ENCODE assay signal across 8 cellular contexts in genomic region chr1:234611153-234611798, GRCh38. TPM values are rescaled to one million over a fixed set of nuclear protein-coding genes. Genes with fewer than 3 reads are reported as not detected.
DNase-seq lines count a peak whose midpoint lies in the region; ATAC-seq, FAIRE-seq and TF ChIP-seq lines count a peak whose summit lies in the region.

No MANE protein-coding gene starts in this region.

- H4K20me1 ChIP-seq in GM12878 (ENCODE audit: control insufficient read depth, insufficient read depth) = no peaks in the 10 kb centered on the region

- no peak; the same call in 1 of the 2 replicates for TF ChIP-seq POLR2A in GM12878 (IDR thresholded peaks at IDR 0.05; ENCODE audit: low read depth, low read length)

- peak; percentile 57 for FAIRE-seq in GM12878 (lab: Jason Lieb, UNC)

- TF ChIP-seq CTCF in GM10248 (IDR thresholded peaks at IDR 0.05; ENCODE audit: control extremely low read depth, extremely low read depth, low read depth, missing control alignments) = peak; percentile 5
- no peak; the same call in 1 of the 2 replicates for TF ChIP-seq CTCF in Panc1 (IDR thresholded peaks at IDR 0.05)
- peak in 1 of 3 experiments; percentile 29; a peak in 2 of 6 replicates for TF ChIP-seq CTCF in GM12878 (IDR thresholded peaks at IDR 0.05 in 2 of 3, conservative IDR thresholded peaks at IDR 0.05 in 1 of 3; ENCODE audit: control insufficient read depth in 2 of 3, extremely low read depth in 1 of 3, insufficient read depth in 1 of 3, low read depth in 3 of 3, low read length in 3 of 3)

- SMC1A ChIA-PET in GM12878 (lab: Charles Lee; ENCODE audit: uncharacterized antibody, unreplicated experiment) = interaction anchor here (0.6 to 7.7 kb wide), 40 partner anchors 10 to 472 kb away, joined by 3 to 137 read pairs (median 5); no protein-coding TSS in a partner anchor

- H3K9ac ChIP-seq in GM12878 (ENCODE audit: control insufficient read depth, insufficient read depth, low read length) = peak overlapping the region; percentile 99
- H3K9ac ChIP-seq in iPS-15b (ENCODE audit: low read depth, low read length) = no peak overlapping the region
- H3K9ac ChIP-seq in skeletal muscle tissue (ENCODE audit: low read depth in 1 of 3, low read length in 3 of 3) = peak overlapping the region; percentile 80 to 93 (median 90)

- in situ Hi-C loops in Panc1 (cut with HindIII; ENCODE audit: low pct_unique_long_range_greater_than_20kb, low sequenced_read_pairs) (loop anchor here (25.0 kb wide), 1 partner anchor 351 kb away; no protein-coding TSS in a partner anchor), GM12878 (cut with MboI) (loop anchor here (5.0 kb wide), 2 partner anchors 116 to 231 kb away; no protein-coding TSS in a partner anchor)

- peak overlapping the region; percentile 100 for H3K27ac ChIP-seq in Panc1 (ENCODE audit: low read length)
- peak overlapping the region; percentile 98 for H3K27ac ChIP-seq in GM12878 (ENCODE audit: control insufficient read depth, insufficient read depth)
- H3K27ac ChIP-seq in skeletal muscle tissue (ENCODE audit: low read depth, low read length) = peak overlapping the region; percentile 99

- peaks cover 38% of the 10 kb centered on the region for H3K79me2 ChIP-seq in GM12878 (ENCODE audit: control insufficient read depth, insufficient read depth, low read length)

- BruUV-seq in Panc1 (replicated peaks; lab: Mats Ljungman, UMichigan) = no TSS peak
- BruUV-seq in GM12878 (replicated peaks; lab: Mats Ljungman, UMichigan) = no TSS peak

- TF ChIP-seq EP300 in GM12878 (IDR thresholded peaks at IDR 0.05; ENCODE audit: borderline replicate concordance in 1 of 2, control insufficient read depth in 1 of 2, low read depth in 2 of 2, low read length in 2 of 2) = no peak

- WGBS in GM12878 (ENCODE audit: insufficient coverage, insufficient replicate concordance, low lambda C conversion rate, missing lambda C conversion rate) = 0% methylated on average over 24 of the region's 30 CpGs

- ATAC-seq in Panc1 = peak; percentile 15
- ATAC-seq in GM12878 = peak; percentile 37

- H3K4me1 ChIP-seq in Panc1 (ENCODE audit: control insufficient read depth, insufficient read depth, low read length) (peaks cover 48% of the 10 kb centered on the region), GM12878 (ENCODE audit: control insufficient read depth, insufficient read depth, low read length) (peaks cover 24% of the 10 kb centered on the region), iPS-15b (ENCODE audit: control insufficient read depth, insufficient read depth, low read length) (peaks cover 15% of the 10 kb centered on the region), skeletal muscle tissue (ENCODE audit: control insufficient read depth in 3 of 3, insufficient read depth in 3 of 3, low read length in 3 of 3) (peaks cover 33 to 42% (median 42%) of the 10 kb centered on the region in 3 donors)

- H3K27me3 ChIP-seq in Panc1 (ENCODE audit: control insufficient read depth, insufficient read depth, low read length) (no peaks in the 10 kb centered on the region), GM12878 (replicated peaks in 1 of 2; ENCODE audit: control insufficient read depth in 2 of 2, insufficient read depth in 2 of 2, low read length in 1 of 2) (no peaks in the 10 kb centered on the region), iPS-15b (ENCODE audit: control insufficient read depth, insufficient read depth, low read length) (no peaks in the 10 kb centered on the region), skeletal muscle tissue (ENCODE audit: control insufficient read depth in 3 of 3, insufficient read depth in 3 of 3, low read length in 3 of 3) (no peaks in the 10 kb centered on the region)

- TF ChIP-seq RAD21 in GM12878 (IDR thresholded peaks at IDR 0.05; ENCODE audit: insufficient read depth, low read depth, low read length) = peak; percentile 24; the same call in 1 of the 2 replicates

- H3K9me3 ChIP-seq in Panc1 (ENCODE audit: control insufficient read depth, insufficient read depth, low read depth, low read length) = no peaks in the 10 kb centered on the region
- H3K9me3 ChIP-seq in GM12878 (replicated peaks; ENCODE audit: control insufficient read depth, insufficient read depth, low read length) = no peaks in the 10 kb centered on the region
- no peaks in the 10 kb centered on the region for H3K9me3 ChIP-seq in iPS-15b (ENCODE audit: control insufficient read depth, insufficient read depth, low read length)
- no peaks in the 10 kb centered on the region for H3K9me3 ChIP-seq in skeletal muscle tissue (ENCODE audit: control insufficient read depth in 3 of 3, low read length in 3 of 3)

- CTCF ChIA-PET in GM10248 (lab: Yijun Ruan, JAX) = interaction anchor here (0.6 to 3.2 kb wide), 15 partner anchors 10 to 482 kb away, joined by 3 to 14 read pairs (median 4); no protein-coding TSS in a partner anchor
- CTCF ChIA-PET in Panc1 (lab: Charles Lee) = interaction anchor here (0.5 to 1.7 kb wide), 5 partner anchors 16 to 482 kb away, joined by 3 to 6 read pairs (median 4); no protein-coding TSS in a partner anchor
- CTCF ChIA-PET in GM12878 (lab: Yijun Ruan, JAX) = interaction anchor here (0.8 to 3.6 kb wide), 26 partner anchors 9 to 472 kb away, joined by 3 to 13 read pairs (median 4); no protein-coding TSS in a partner anchor

- POLR2A ChIA-PET in GM10248 (lab: Yijun Ruan, JAX) (interaction anchor here (0.6 to 3.1 kb wide), 15 partner anchors 10 to 472 kb away, joined by 3 to 20 read pairs (median 4); no protein-coding TSS in a partner anchor), Panc1 (lab: Charles Lee) (interaction anchor here (0.6 to 3.7 kb wide), 17 partner anchors 7 to 663 kb away, joined by 3 to 38 read pairs (median 4); no protein-coding TSS in a partner anchor), GM12878 (lab: Charles Lee) (interaction anchor here (0.5 to 6.6 kb wide), 31 partner anchors 9 to 473 kb away, joined by 3 to 73 read pairs (median 5); no protein-coding TSS in a partner anchor)

- peak; percentile 62 for DNase-seq in GM10248 (ENCODE audit: extremely low spot score)
- peak; percentile 90 for DNase-seq in H4 (ENCODE audit: low spot score)
- peak; percentile 93 for DNase-seq in LHCN-M2 (ENCODE audit: low read depth)
- DNase-seq in Panc1 (ENCODE audit: low read depth, low spot score) = no peak
- peak; percentile 76 for DNase-seq in GM12878 (ENCODE audit: low read depth, low spot score)
- no peak for DNase-seq in epidermal melanocyte (ENCODE audit: insufficient read length, low spot score)

- H3K4me3 ChIP-seq in Panc1 (ENCODE audit: low read depth in 2 of 2, low read length in 2 of 2) (peak overlapping the region; percentile 43 to 54), GM12878 (peak overlapping the region; percentile 74), iPS-15b (ENCODE audit: low read depth, low read length) (peak overlapping the region; percentile 1), skeletal muscle tissue (ENCODE audit: low read length in 3 of 3) (peak overlapping the region; percentile 47 to 70 (median 62))

- H2AFZ ChIP-seq in GM12878 (ENCODE audit: control insufficient read depth, low read depth, low read length) = no peak overlapping the region; the same call in 1 of the 2 replicates

- intact Hi-C loops in Panc1 (cut with micrococcal nuclease; ENCODE audit: unreplicated experiment) = loop anchor here (5.0 to 10.0 kb wide), 4 partner anchors 264 to 481 kb away; no protein-coding TSS in a partner anchor
- intact Hi-C loops in GM12878 (cut with micrococcal nuclease; ENCODE audit: unreplicated experiment) = loop anchor here (1.0 to 5.0 kb wide), 5 partner anchors 66 to 472 kb away; no protein-coding TSS in a partner anchor

- peak overlapping the region; percentile 30 for H3K4me2 ChIP-seq in GM12878 (ENCODE audit: control insufficient read depth, insufficient read depth)

- peaks cover 12% of the 10 kb centered on the region for H3K36me3 ChIP-seq in Panc1 (ENCODE audit: control insufficient read depth, insufficient read depth, low read length)
- H3K36me3 ChIP-seq in GM12878 (ENCODE audit: control insufficient read depth in 2 of 2, insufficient read depth in 2 of 2, low read length in 1 of 2) = peaks cover 5 to 10% of the 10 kb centered on the region in 2 experiments; a peak in 3 of 4 replicates
- peaks cover 7% of the 10 kb centered on the region for H3K36me3 ChIP-seq in iPS-15b (ENCODE audit: control insufficient read depth, insufficient read depth, low read length)
- H3K36me3 ChIP-seq in skeletal muscle tissue (ENCODE audit: control insufficient read depth in 3 of 3, insufficient read depth in 3 of 3, low read length in 3 of 3) = peaks cover 17 to 24% (median 17%) of the 10 kb centered on the region in 3 donors

- RAD21 ChIA-PET in GM12878 (lab: Charles Lee; ENCODE audit: unreplicated experiment) = interaction anchor here (0.6 to 6.7 kb wide), 48 partner anchors 8 to 472 kb away, joined by 3 to 128 read pairs (median 4); no protein-coding TSS in a partner anchor

TF ChIP-seq in GM12878, 131 proteins besides CTCF, POLR2A, EP300 and RAD21 (continues in another document):
- TF ChIP-seq TBL1XR1 (IDR thresholded peaks at IDR 0.05; ENCODE audit: low read depth, low read length) (peak; percentile 16; the same call in 1 of the 2 replicates), SIX5 (IDR thresholded peaks at IDR 0.05; ENCODE audit: low read depth, low read length, severe bottlenecking) (no peak), FOXK2 (IDR thresholded peaks at IDR 0.05) (no peak), GATAD2B (conservative IDR thresholded peaks at IDR 0.05; ENCODE audit: low read depth) (no peak; the same call in 1 of the 2 replicates), SMAD1 (IDR thresholded peaks at IDR 0.05; ENCODE audit: low read depth, partially characterized antibody) (peak; percentile 93)

RNA-seq across cellular contexts. Expression of gene IRF2BP2, which starts 1.3 kb away (rescaled TPM):
- 34.3 and 43.4 TPM in 2 replicates for total RNA-seq in H4 (2014; rRNA removed; shearing (Covaris generic))
- total RNA-seq in LHCN-M2 (2014; rRNA removed) (42.2 and 46.9 TPM in 2 replicates), Panc1 (2021; ENCODE audit: unreplicated experiment) (187 TPM), GM12878 (2014; rRNA removed) (54.6 and 61.4 TPM in 2 replicates), GM12878 (2014; rRNA removed; fragmentation: Illumina TruSeq; extraction: Trizol) (54.4 and 55.4 TPM in 2 replicates), GM12878 (2021) (114 TPM in 2 replicates), skeletal muscle tissue (83.0 TPM)
- 38.4 TPM for polyA plus RNA-seq in LHCN-M2 (2012)
- 155 TPM for polyA plus RNA-seq in Panc1 (2012; ENCODE audit: insufficient read length)
- 219 and 220 TPM in 2 replicates for total RNA-seq in GM12878 (2013; cell fraction: nucleolus; rRNA removed)
- 26.9 TPM for polyA plus RNA-seq in GM12878 (2011; ENCODE audit: low read depth)
- polyA plus RNA-seq in GM12878 (2011; rRNA removed) (39.2 and 49.2 TPM in 2 replicates), GM12878 (2014; fragmentation: Illumina TruSeq; extraction: Trizol) (23.9 and 64.7 TPM in 2 replicates), GM12878 (2014; fragmentation: Nextera tagmentation; extraction: Ambion mirVana) (10 to 100 TPM; 26.2 to 28.1 TPM), GM12878 (2014; rRNA removed) (57.6 and 68.9 TPM in 2 replicates), GM12878 (2016; fragmentation: Nextera tagmentation; extraction: Ambion mirVana) (10 to 100 TPM in 1 of 2 experiments, 1 to 10 TPM in 1; 7.5 to 12.9 TPM)
- 60.1 and 68.0 TPM in 2 replicates for polyA plus RNA-seq in GM12878 (2011; cell fraction: cytosol; rRNA removed)
- 254 and 345 TPM in 2 replicates for polyA plus RNA-seq in GM12878 (2011; cell fraction: nucleus; rRNA removed)
- polyA plus RNA-seq in GM12878 (2012) = 63.0 and 95.9 TPM in 2 replicates
- polyA minus RNA-seq in GM12878 (2011; rRNA and poly(A)+ RNA removed) = 43.9 and 108 TPM in 2 replicates
- polyA minus RNA-seq in GM12878 (2011; cell fraction: cytosol; rRNA and poly(A)+ RNA removed) = 82.8 and 86.3 TPM in 2 replicates
- 96.7 and 119 TPM in 2 replicates for polyA minus RNA-seq in GM12878 (2011; cell fraction: nucleus; rRNA and poly(A)+ RNA removed)

Comparison
In these comparisons a context has a peak if more than half of its experiments do, and no peak if none do; other contexts are left out.
1. DNase-seq: peak in GM10248 (single experiment), H4 (single experiment), LHCN-M2 (single experiment) and GM12878 (single experiment); none in Panc1 (single experiment) and epidermal melanocyte (single experiment).
2. H3K4me3 ChIP-seq: peak in every context shown above with its lines; median percentile 74 in GM12878; 62 in skeletal muscle tissue; 48 in Panc1; 1 in iPS-15b.
3. Peak in every context shown above with its lines, with median percentiles within 50 percentile points of each other: H3K27ac ChIP-seq.